ENCODE assay signal across 1 cellular context in genomic region chr9:104094534-104095020, GRCh38.
TF ChIP-seq lines count a peak whose summit lies in the region.

No MANE protein-coding gene starts in this region.

TF ChIP-seq in K562, 482 proteins besides CTCF, POLR2A, EP300 and RAD21 (continued from another document):
- TF ChIP-seq ZNF639 (CRISPR knock-in tag; conservative IDR thresholded peaks at IDR 0.05 in 1 of 2, IDR thresholded peaks at IDR 0.05 in 1 of 2) (no peak), TSHZ1 (CRISPR knock-in tag; IDR thresholded peaks at IDR 0.05) (no peak), THRA (IDR thresholded peaks at IDR 0.05) (no peak), NONO (IDR thresholded peaks at IDR 0.05; ENCODE audit: low read depth in 2 of 2, low read length in 1 of 2) (no peak), FOXM1 (IDR thresholded peaks at IDR 0.05; ENCODE audit: low read depth) (no peak), FOXM1 (CRISPR knock-in tag; IDR thresholded peaks at IDR 0.05; ENCODE audit: low read depth) (no peak), ZNF407 (IDR thresholded peaks at IDR 0.05; ENCODE audit: low read depth) (no peak), ZNF589 (CRISPR knock-in tag; IDR thresholded peaks at IDR 0.05; ENCODE audit: low read depth) (no peak), MED1 (CRISPR knock-in tag; IDR thresholded peaks at IDR 0.05; ENCODE audit: borderline replicate concordance) (no peak), ZNF143 (CRISPR knock-in tag; IDR thresholded peaks at IDR 0.05) (no peak), ZBTB49 (CRISPR knock-in tag; IDR thresholded peaks at IDR 0.05; ENCODE audit: borderline replicate concordance) (no peak), CREB1 (IDR thresholded peaks at IDR 0.05) (no peak), CREB1 (CRISPR knock-in tag; IDR thresholded peaks at IDR 0.05) (no peak), ATF1 (CRISPR knock-in tag; IDR thresholded peaks at IDR 0.05) (no peak), ATF1 (tag; IDR thresholded peaks at IDR 0.05) (no peak), U2AF2 (optimal IDR thresholded peaks at IDR 0.05; ENCODE audit: low read depth, low read length) (no peak), ZBTB1 (CRISPR knock-in tag; IDR thresholded peaks at IDR 0.05; ENCODE audit: borderline replicate concordance, low read depth) (no peak), JUNB (CRISPR knock-in tag; conservative IDR thresholded peaks at IDR 0.05) (no peak), NFYB (IDR thresholded peaks at IDR 0.05; ENCODE audit: extremely low read depth, insufficient read length) (no peak), SOX6 (IDR thresholded peaks at IDR 0.05) (no peak), ILF3 (IDR thresholded peaks at IDR 0.05; ENCODE audit: borderline replicate concordance) (no peak), ZC3H8 (IDR thresholded peaks at IDR 0.05) (no peak), KDM5B (IDR thresholded peaks at IDR 0.05; ENCODE audit: insufficient replicate concordance, low read depth, low read length) (no peak), ZBTB11 (CRISPR knock-in tag; IDR thresholded peaks at IDR 0.05) (0 out of 6 replicates have a peak, but pooled peaks of 1 of the 3 experiments have one; percentile 37), SIN3B (IDR thresholded peaks at IDR 0.05; ENCODE audit: low read depth) (no peak), PRDM10 (IDR thresholded peaks at IDR 0.05; ENCODE audit: partially characterized antibody) (peak; percentile 66), ZNF445 (CRISPR knock-in tag; IDR thresholded peaks at IDR 0.05; ENCODE audit: low read depth) (no peak), HDGF (IDR thresholded peaks at IDR 0.05) (no peak), ESRRA (IDR thresholded peaks at IDR 0.05; ENCODE audit: borderline replicate concordance, low read depth) (no peak), ZBTB34 (CRISPR knock-in tag; IDR thresholded peaks at IDR 0.05) (no peak), NCOA1 (IDR thresholded peaks at IDR 0.05; ENCODE audit: low read depth) (no peak)
